20 cellular contexts compared by ENCODE assay signal in the genomic region with DNA sequence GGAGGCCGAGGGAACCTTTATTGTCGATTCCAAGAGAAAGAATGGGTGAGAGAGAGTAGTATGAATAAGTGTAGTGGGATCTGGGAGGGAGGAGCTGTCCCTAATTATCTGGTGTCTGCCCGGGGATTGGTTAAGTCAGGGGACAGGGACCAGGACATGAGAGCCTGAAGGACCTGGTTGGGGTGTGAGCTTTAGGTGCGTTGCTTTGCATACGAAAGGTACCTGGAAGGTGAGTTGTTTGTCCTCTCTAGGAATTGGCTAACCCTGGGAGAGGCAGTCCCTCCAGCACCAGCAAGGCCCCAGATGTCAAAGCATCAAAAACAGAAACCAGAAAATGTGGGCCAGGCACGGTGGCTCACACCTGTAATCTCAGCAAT.
"Had no signal": no experiment of that assay in that cellular context is flagged by ENCODE, and none has a peak within 500 bp of the region (broad histone marks: within the 10 kb centered on the region; RNA-seq: fewer than 3 reads in every experiment).

No MANE protein-coding gene starts in this region.

- H3K36me3 Mint-ChIP-seq: activated CD8-positive, alpha-beta memory T cell treated with anti-CD3 and anti-CD28 coated beads, Interleukin-2, amount 10 ng/mL, durations not matched to agents 7 days and 5 days; immature natural killer cell; neural progenitor cell had no signal

- ATAC-seq: activated CD8-positive, alpha-beta memory T cell treated with anti-CD3 and anti-CD28 coated beads, Interleukin-2, amount 10 ng/mL, durations not matched to agents 7 days and 5 days; body of pancreas; heart left ventricle; left lobe of liver; lower lobe of right lung; SK-N-SH treated with all-trans-retinoic acid at 6 μM for 48 hours; upper lobe of right lung had no signal

- H3K9me3 Mint-ChIP-seq: activated T-helper 17 cell treated with anti-CD3 and anti-CD28 coated beads, Interleukin-2, amount 50 U/mL, for 72 hours; neural progenitor cell had no signal

- H3K27ac Mint-ChIP-seq: activated CD8-positive, alpha-beta memory T cell treated with anti-CD3 and anti-CD28 coated beads, Interleukin-2, amount 10 ng/mL, durations not matched to agents 7 days and 5 days; activated T-helper 17 cell treated with anti-CD3 and anti-CD28 coated beads, Interleukin-2, amount 50 U/mL, for 72 hours; immature natural killer cell; neural progenitor cell; progenitor cell of endocrine pancreas had no signal

- H3K4me3 Mint-ChIP-seq: activated CD8-positive, alpha-beta memory T cell treated with anti-CD3 and anti-CD28 coated beads, Interleukin-2, amount 10 ng/mL, durations not matched to agents 7 days and 5 days; activated T-helper 17 cell treated with anti-CD3 and anti-CD28 coated beads, Interleukin-2, amount 50 U/mL, for 72 hours; immature natural killer cell; naive B cell; neural progenitor cell had no signal

- H3K4me1 Mint-ChIP-seq: immature natural killer cell, naive B cell had no signal

- DNase-seq: activated CD4-positive, alpha-beta T cell treated with anti-CD3 and anti-CD28 coated beads, Interleukin-2, amount 50 U/mL, for 48 hours; activated CD4-positive, CD25-positive, alpha-beta regulatory T cell treated with anti-CD3 and anti-CD28 coated beads, Interleukin-2, amount 50 U/mL, for 72 hours; activated CD8-positive, alpha-beta memory T cell treated with anti-CD3 and anti-CD28 coated beads, Interleukin-2, amount 10 ng/mL, durations not matched to agents 7 days and 5 days; activated naive CD4-positive, alpha-beta T cell treated with Interleukin-2 at 50 U/mL for 16 hours; body of pancreas; heart left ventricle; immature natural killer cell; lower lobe of right lung; mesendoderm; naive B cell; retina; stimulated activated CD4-positive, alpha-beta T cell treated with anti-CD3 and anti-CD28 coated beads, Interleukin-4, amount 100 ng/mL, for 1 hour; substantia nigra; thyroid gland; upper lobe of right lung had no signal

- H3K27me3 Mint-ChIP-seq: activated CD8-positive, alpha-beta memory T cell treated with anti-CD3 and anti-CD28 coated beads, Interleukin-2, amount 10 ng/mL, durations not matched to agents 7 days and 5 days; activated T-helper 17 cell treated with anti-CD3 and anti-CD28 coated beads, Interleukin-2, amount 50 U/mL, for 72 hours; progenitor cell of endocrine pancreas had no signal
